20 cellular contexts compared by ENCODE assay signal in the genomic region with DNA sequence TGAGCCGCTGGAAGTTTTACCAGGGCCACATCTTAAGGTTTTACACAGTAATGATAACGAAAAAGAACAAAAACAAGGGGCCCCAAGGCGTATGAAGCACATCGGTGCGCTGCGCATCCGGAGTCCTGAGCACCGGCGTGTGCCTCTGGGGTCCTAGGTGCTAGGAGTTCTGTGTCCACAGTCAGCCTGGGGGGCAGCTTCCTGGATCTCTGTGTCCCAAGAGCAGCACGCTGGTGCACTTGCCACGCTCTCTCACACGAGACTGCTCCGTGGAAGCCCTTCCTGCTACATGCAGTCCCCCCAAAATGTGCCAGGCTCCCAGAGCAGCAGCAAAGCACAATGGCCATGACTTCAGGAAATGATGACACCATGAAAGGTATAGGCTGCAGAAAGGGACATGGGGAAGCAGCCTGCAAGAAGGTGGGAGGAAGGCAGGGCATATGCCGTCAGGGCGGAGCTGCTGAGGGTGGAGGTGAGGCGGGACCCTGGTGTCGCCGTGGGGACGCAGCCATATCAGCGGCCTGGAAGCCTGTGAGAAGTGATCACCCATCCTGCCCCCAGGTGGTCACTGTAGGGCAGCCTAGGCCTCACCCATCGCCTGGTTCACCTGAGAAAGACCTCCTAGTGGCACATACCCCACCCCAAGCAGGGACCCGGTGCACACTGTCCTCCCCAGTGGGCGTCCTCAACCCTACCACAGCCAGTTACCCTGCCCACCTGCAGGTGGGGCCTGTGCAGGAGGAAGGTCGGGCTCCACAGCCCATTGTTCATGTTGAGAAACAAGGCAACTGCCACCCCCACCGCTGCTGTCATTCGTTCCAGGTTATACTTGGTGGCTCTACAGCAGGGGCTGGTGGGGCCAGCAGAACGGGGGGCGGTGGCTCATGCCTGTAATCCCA. TPM values are rescaled to one million over a fixed set of nuclear protein-coding genes. Genes with fewer than 3 reads are reported as not detected.
A peak's percentile ranks its signal among the peaks of the same experiment; 100 is the strongest.
DNase-seq lines count a peak whose midpoint lies in the region; ATAC-seq and TF ChIP-seq lines count a peak whose summit lies in the region.
"Had no signal": no experiment of that assay in that cellular context is flagged by ENCODE, and none has a peak within 500 bp of the region (broad histone marks: within the 10 kb centered on the region; RNA-seq: fewer than 3 reads in every experiment).

No MANE protein-coding gene starts in this region.

- no peak for TF ChIP-seq POLR2A in spleen (IDR thresholded peaks at IDR 0.05)
- no peak for TF ChIP-seq POLR2A in GM18505 (IDR thresholded peaks at IDR 0.05; ENCODE audit: borderline replicate concordance, extremely low read depth, insufficient read depth, insufficient read length)

- WGBS in right cardiac atrium: 93% methylated on average over 28 of the region's 28 CpGs
- 89 to 94% (median 92%) methylated on average over 26 to 28 of the region's 28 CpGs for WGBS in spleen, 5 donors

- peak; percentile 12; the same call in 1 of the 2 replicates for TF ChIP-seq CTCF in KMS-11 (conservative IDR thresholded peaks at IDR 0.05; ENCODE audit: low read depth, low read length)
- peak in 4 of 11 experiments; percentile 1 to 18 (median 4) for TF ChIP-seq CTCF in spleen (IDR thresholded peaks at IDR 0.05 in 8 of 11, conservative IDR thresholded peaks at IDR 0.05 in 3 of 11)

- H3K4me1 ChIP-seq in KMS-11 (ENCODE audit: low read depth, poor library complexity, severe bottlenecking): no peaks in the 10 kb centered on the region
- no peaks in the 10 kb centered on the region for H3K4me1 ChIP-seq in right cardiac atrium (ENCODE audit: control insufficient read depth, insufficient read depth, low read length)
- no peaks in the 10 kb centered on the region for H3K4me1 ChIP-seq in spleen
- H3K4me1 ChIP-seq: prostate gland, SJCRH30, uterus had no signal

- H3K4me3 ChIP-seq in KMS-11 (IDR thresholded peaks at IDR 0.05; ENCODE audit: insufficient read depth, low read depth, low read length) (no peak overlapping the region), right cardiac atrium (ENCODE audit: low read length) (no peak overlapping the region), spleen (no peak overlapping the region)
- H3K4me3 ChIP-seq: prostate gland, SJCRH30, stomach, uterus had no signal

- ATAC-seq in right cardiac atrium (no peak), GM18505 (IDR thresholded peaks at IDR 0.05; ENCODE audit: unreplicated experiment) (no peak)

- H3K4me2 ChIP-seq in KMS-11: no peak overlapping the region

- intact Hi-C loops in right cardiac atrium (cut with DNase I): no loop called here
- intact Hi-C loops in spleen (cut with DNase I; ENCODE audit: low total_unique reads): no loop called here

- H3K9me3 ChIP-seq in right cardiac atrium (ENCODE audit: control insufficient read depth, low read length) (no peaks in the 10 kb centered on the region), spleen (no peaks in the 10 kb centered on the region)
- H3K9me3 ChIP-seq: prostate gland, SJCRH30, stomach, uterus had no signal

- no peak overlapping the region for H3K27ac ChIP-seq in KMS-11
- H3K27ac ChIP-seq in right cardiac atrium (ENCODE audit: low read length): no peak overlapping the region
- H3K27ac ChIP-seq in spleen: peak overlapping the region in 1 of 8 donors; percentile 27
- H3K27ac ChIP-seq: prostate gland, SJCRH30, stomach, uterus had no signal

- no peak overlapping the region for H2AFZ ChIP-seq in KMS-11 (ENCODE audit: low read depth)

- no peaks in the 10 kb centered on the region for H4K20me1 ChIP-seq in KMS-11 (ENCODE audit: insufficient read depth)

- no peaks in the 10 kb centered on the region for H3K79me2 ChIP-seq in KMS-11 (ENCODE audit: insufficient read depth, low read depth)

- H3K9ac ChIP-seq in KMS-11: no peak overlapping the region

- DNase-seq in activated effector memory CD4-positive, alpha-beta T cell treated with anti-CD3 and anti-CD28 coated beads, Interleukin-2, amount 50 U/mL, for 16 hours: peak; percentile 58
- DNase-seq in activated effector memory CD4-positive, alpha-beta T cell treated with Interleukin-2 at 50 U/mL for 16 hours: no peak
- DNase-seq in right cardiac atrium (peak in 2 of 3 donors; percentile 6 to 17), spleen (peak; percentile 75), NCI-H1417 (lab: John Stamatoyannopoulos, UW) (no peak), dermis blood vessel endothelial cell (no peak)
- DNase-seq: activated T-cell treated with anti-CD3 and anti-CD28 coated beads for 4 hours, GOT3, NCI-H2029 treated with DMSO at 0.1 percent for 48 hours, NCI-H510A, stomach had no signal

- peaks cover 3% of the 10 kb centered on the region; the same call in 1 of the 2 replicates for H3K36me3 ChIP-seq in KMS-11 (ENCODE audit: insufficient read depth)
- H3K36me3 ChIP-seq in spleen: peaks cover 0 to 100% (median 90%) of the 10 kb centered on the region in 6 donors
- H3K36me3 ChIP-seq: prostate gland, SJCRH30, uterus had no signal

- H3K27me3 ChIP-seq in KMS-11 (ENCODE audit: insufficient read depth, low read depth): no peaks in the 10 kb centered on the region
- no peaks in the 10 kb centered on the region for H3K27me3 ChIP-seq in right cardiac atrium (ENCODE audit: control insufficient read depth, insufficient read depth)
- no peaks in the 10 kb centered on the region for H3K27me3 ChIP-seq in spleen (replicated peaks in 1 of 7)
- H3K27me3 ChIP-seq: SJCRH30, stomach, uterus had no signal

RNA-seq across cellular contexts. Expression of a gene that starts 23.6 kb away (rescaled TPM):
- total RNA-seq in right cardiac atrium: not detected
- polyA plus RNA-seq in right cardiac atrium: not detected
- total RNA-seq in spleen: under 1 TPM in 3 of 7 donors, not detected in 4; 0.09 to 0.27 (median 0.18) TPM
- polyA plus RNA-seq in spleen: under 1 TPM; 0.02 to 0.06 (median 0.03) TPM
- total RNA-seq in dermis blood vessel endothelial cell: not detected in 2 replicates
- total RNA-seq: CD8-positive, alpha-beta memory T cell; fibroblast of villous mesenchyme; liver; MCF 10A; stomach had no signal
- polyA plus RNA-seq: CD8-positive, alpha-beta memory T cell; liver had no signal

RNA-seq across cellular contexts. Expression of a gene that starts 54.9 kb away (rescaled TPM):
- total RNA-seq in right cardiac atrium (10 to 100 TPM; 11.0 to 19.7 (median 15.5) TPM), spleen (100 to 1,000 TPM; 126 to 322 (median 223) TPM), dermis blood vessel endothelial cell (33.8 and 41.9 TPM in 2 replicates)
- polyA plus RNA-seq in right cardiac atrium (15.6 TPM), spleen (100 to 1,000 TPM in 1 of 3 donors, 10 to 100 TPM in 2; 52.2 to 123 (median 94.8) TPM)

Comparison
In these comparisons a context has a peak if more than half of its experiments do, and no peak if none do; other contexts are left out.
1. DNase-seq: peak in activated effector memory CD4-positive, alpha-beta T cell treated with anti-CD3 and anti-CD28 coated beads, Interleukin-2, amount 50 U/mL, for 16 hours (single experiment), right cardiac atrium (2 of 3) and spleen (single experiment); none in activated effector memory CD4-positive, alpha-beta T cell treated with Interleukin-2 at 50 U/mL for 16 hours (single experiment), NCI-H1417 (0 of 3) and dermis blood vessel endothelial cell (single experiment).